Comparison of ENCODE assay signal across 30 cellular contexts in the genomic region with DNA sequence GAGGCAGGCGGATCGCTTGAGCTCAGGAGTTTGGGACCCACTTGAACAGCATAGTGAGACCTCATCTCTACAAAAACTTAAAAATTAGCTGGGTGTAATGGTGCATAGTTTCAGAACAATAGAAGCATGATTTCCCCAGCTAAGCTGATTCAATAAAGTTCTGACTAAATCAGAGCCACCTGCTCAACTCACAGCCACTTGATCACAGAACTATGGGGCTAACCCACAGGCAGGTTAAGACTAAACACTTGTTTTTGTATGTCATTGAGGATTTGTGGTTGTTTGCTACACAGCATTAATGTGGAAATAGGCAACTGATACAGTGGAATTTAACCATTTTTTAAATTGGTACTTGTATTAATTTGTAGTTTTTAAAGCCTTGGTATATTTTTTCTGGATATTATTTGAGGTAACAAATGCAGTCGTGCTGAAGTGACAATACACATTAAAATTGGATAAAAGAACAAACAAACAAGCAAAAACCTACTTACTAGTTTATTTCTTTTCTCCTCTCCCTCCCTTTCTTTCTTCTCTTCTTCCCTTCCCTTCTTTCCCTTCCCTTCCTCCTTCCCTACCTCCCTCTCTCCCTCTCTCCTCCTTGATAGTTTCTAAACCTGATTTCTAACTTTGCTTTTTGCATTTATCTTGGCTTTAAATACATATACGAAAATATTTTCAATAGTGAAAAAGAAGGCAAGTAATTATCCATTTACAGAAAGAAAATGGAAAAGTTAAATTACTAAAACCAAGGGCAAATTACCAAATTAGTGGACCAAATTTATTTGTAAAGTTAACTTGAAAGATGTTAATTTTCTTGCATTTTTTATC.
"Had no signal": no experiment of that assay in that cellular context is flagged by ENCODE, and none has a peak within 500 bp of the region (broad histone marks: within the 10 kb centered on the region; RNA-seq: fewer than 3 reads in every experiment).

No MANE protein-coding gene starts in this region.

- H3K27me3 ChIP-seq: adrenal gland, body of pancreas, esophagus muscularis mucosa, gastroesophageal sphincter had no signal

- H3K9me3 ChIP-seq: adrenal gland, body of pancreas, esophagus muscularis mucosa, gastroesophageal sphincter had no signal

- H3K36me3 ChIP-seq: adrenal gland, esophagus muscularis mucosa, gastroesophageal sphincter, WERI-Rb-1 had no signal

- FAIRE-seq: colon had no signal

- H3K4me1 ChIP-seq: adrenal gland, body of pancreas, gastroesophageal sphincter had no signal

- H3K4me3 ChIP-seq: adrenal gland, body of pancreas, esophagus muscularis mucosa, gastroesophageal sphincter had no signal

- DNase-seq: activated B cell treated with CpG ODN at 0.5 μM for 24 hours; activated CD4-positive, alpha-beta T cell treated with anti-CD3 and anti-CD28 coated beads for 48 hours; activated CD4-positive, alpha-beta T cell treated with anti-CD3 and anti-CD28 coated beads, Interleukin-2, amount 50 U/mL, for 1 hour; activated CD4-positive, alpha-beta T cell treated with anti-CD3 and anti-CD28 coated beads, Interleukin-2, amount 50 U/mL, for 48 hours; activated CD8-positive, alpha-beta memory T cell treated with anti-CD3 and anti-CD28 coated beads for 24 hours; activated CD8-positive, alpha-beta T cell treated with anti-CD3 and anti-CD28 coated beads for 36 hours; activated effector memory CD4-positive, alpha-beta T cell treated with Interleukin-2 at 50 U/mL for 16 hours; activated gamma-delta T cell treated with Interleukin-2 at 50 U/mL for 16 hours; activated naive CD4-positive, alpha-beta T cell treated with anti-CD3 and anti-CD28 coated beads, Interleukin-2, amount 50 U/mL, for 16 hours; activated naive CD4-positive, alpha-beta T cell treated with Interleukin-2 at 50 U/mL for 16 hours; activated naive CD8-positive, alpha-beta T cell treated with anti-CD3 and anti-CD28 coated beads for 36 hours; activated naive CD8-positive, alpha-beta T cell treated with anti-CD3 and anti-CD28 coated beads, Interleukin-2, amount 50 U/mL, for 24 hours; activated T-cell treated with anti-CD3 and anti-CD28 coated beads, Interleukin-2, amount 50 U/mL, for 4 hours; adrenal gland; amygdala; aorta; body of pancreas; caudate nucleus; cortex of kidney; dermis blood vessel endothelial cell; effector CD4-positive, alpha-beta T cell; effector memory CD8-positive, alpha-beta T cell; erythroblast; T-helper 1 cell; T-helper 17 cell; T1000; WERI-Rb-1 had no signal

- H3K27ac ChIP-seq: adrenal gland, body of pancreas, esophagus muscularis mucosa, gastroesophageal sphincter, WERI-Rb-1 had no signal
